In genomic region chr10:47247190-47248059, GRCh38 we compare ENCODE assay signal across 30 cellular contexts. TPM values are rescaled to one million over a fixed set of nuclear protein-coding genes. Genes with fewer than 3 reads are reported as not detected.
"Had no signal": no experiment of that assay in that cellular context is flagged by ENCODE, and none has a peak within 500 bp of the region (broad histone marks: within the 10 kb centered on the region; RNA-seq: fewer than 3 reads in every experiment).

No MANE protein-coding gene starts in this region.

- H3K9ac ChIP-seq: parathyroid adenoma had no signal

- H3K4me3 Mint-ChIP-seq: central memory CD8-positive, alpha-beta T cell; nephron; stimulated activated effector memory CD8-positive, alpha-beta T cell treated with anti-CD3 and anti-CD28 coated beads, Interleukin-12 subunit alpha, Interleukin-12 subunit beta, amount 100 ng/mL, for 72 hours; stimulated activated naive CD8-positive, alpha-beta T cell treated with anti-CD3 and anti-CD28 coated beads, Interleukin-15, Interleukin-2, amounts not matched to agents 100 ng/mL and 50 ng/mL, for 24 hours had no signal

- FAIRE-seq: endometrium, frontal cortex, TTC549 had no signal

- H3K9me3 Mint-ChIP-seq: activated naive CD4-positive, alpha-beta T cell treated with anti-CD3 and anti-CD28 coated beads, Interleukin-2, amount 50 U/mL, for 72 hours; activated T-helper 2 cell treated with anti-CD3 and anti-CD28 coated beads, Interferon-gamma antibody, Interleukin-2, Interleukin-4, amounts not matched to agents 10 μg/mL and 5 μg/mL and 100 μg/mL, durations not matched to agents 14 hours and 24 hours and 36 hours; central memory CD8-positive, alpha-beta T cell; nephron; stimulated activated effector memory CD8-positive, alpha-beta T cell treated with anti-CD3 and anti-CD28 coated beads, Interleukin-12 subunit alpha, Interleukin-12 subunit beta, amount 100 ng/mL, for 72 hours; stimulated activated naive CD8-positive, alpha-beta T cell treated with anti-CD3 and anti-CD28 coated beads, Interleukin-15, Interleukin-2, amounts not matched to agents 100 ng/mL and 50 ng/mL, for 24 hours had no signal

- H3K27ac ChIP-seq: breast epithelium, epithelial cell of prostate, esophagus squamous epithelium, left lung, parathyroid adenoma, thoracic aorta, upper lobe of left lung, VCaP had no signal

- DNase-seq: activated CD4-positive, alpha-beta T cell treated with anti-CD3 and anti-CD28 coated beads for 48 hours; activated CD4-positive, alpha-beta T cell treated with anti-CD3 and anti-CD28 coated beads, Interleukin-2, amount 50 U/mL, for 48 hours; activated naive CD4-positive, alpha-beta T cell; dermis blood vessel endothelial cell; effector CD4-positive, alpha-beta T cell; esophagus squamous epithelium; left lung; mesendoderm; mucosa of descending colon; stimulated activated CD4-positive, alpha-beta T cell treated with anti-CD3 and anti-CD28 coated beads, Interleukin-12 subunit alpha, Interleukin-12 subunit beta, amount 100 ng/mL, for 4 hours; stimulated activated CD4-positive, alpha-beta T cell treated with anti-CD3 and anti-CD28 coated beads, Interleukin-4, amount 100 ng/mL, for 24 hours had no signal

- H3K4me3 ChIP-seq: breast epithelium, esophagus squamous epithelium, left lung, lung, mucosa of descending colon, thoracic aorta, upper lobe of left lung had no signal

- H2AFZ ChIP-seq: parathyroid adenoma had no signal

- H3K4me1 ChIP-seq: breast epithelium, esophagus squamous epithelium, left lung, parathyroid adenoma, upper lobe of left lung had no signal

- H3K36me3 Mint-ChIP-seq: activated naive CD4-positive, alpha-beta T cell treated with anti-CD3 and anti-CD28 coated beads, Interleukin-2, amount 50 U/mL, for 72 hours; stimulated activated effector memory CD8-positive, alpha-beta T cell treated with anti-CD3 and anti-CD28 coated beads, Interleukin-12 subunit alpha, Interleukin-12 subunit beta, amount 100 ng/mL, for 72 hours had no signal

- H3K27ac Mint-ChIP-seq: activated naive CD4-positive, alpha-beta T cell treated with anti-CD3 and anti-CD28 coated beads, Interleukin-2, amount 50 U/mL, for 72 hours; activated T-helper 2 cell treated with anti-CD3 and anti-CD28 coated beads, Interferon-gamma antibody, Interleukin-2, Interleukin-4, amounts not matched to agents 10 μg/mL and 5 μg/mL and 100 μg/mL, durations not matched to agents 14 hours and 24 hours and 36 hours; stimulated activated effector memory CD8-positive, alpha-beta T cell treated with anti-CD3 and anti-CD28 coated beads, Interleukin-12 subunit alpha, Interleukin-12 subunit beta, amount 100 ng/mL, for 72 hours; stimulated activated naive CD8-positive, alpha-beta T cell treated with anti-CD3 and anti-CD28 coated beads, Interleukin-15, Interleukin-2, amounts not matched to agents 100 ng/mL and 50 ng/mL, for 24 hours had no signal

- ATAC-seq: activated naive CD4-positive, alpha-beta T cell treated with anti-CD3 and anti-CD28 coated beads, Interleukin-2, amount 50 U/mL, for 72 hours; left lung; mucosa of descending colon; right cardiac atrium; stimulated activated effector memory CD8-positive, alpha-beta T cell treated with anti-CD3 and anti-CD28 coated beads, Interleukin-12 subunit alpha, Interleukin-12 subunit beta, amount 100 ng/mL, for 72 hours had no signal

- H3K27me3 ChIP-seq: breast epithelium, left lung, upper lobe of left lung had no signal

- H3K27me3 Mint-ChIP-seq: central memory CD8-positive, alpha-beta T cell; stimulated activated naive CD8-positive, alpha-beta T cell treated with anti-CD3 and anti-CD28 coated beads, Interleukin-15, Interleukin-2, amounts not matched to agents 100 ng/mL and 50 ng/mL, for 24 hours had no signal

- H3K9me3 ChIP-seq: breast epithelium, esophagus squamous epithelium, left lung, mucosa of descending colon, thoracic aorta, upper lobe of left lung had no signal

- H3K36me3 ChIP-seq: breast epithelium, esophagus squamous epithelium, left lung, thoracic aorta, upper lobe of left lung had no signal

- H3K4me1 Mint-ChIP-seq: stimulated activated effector memory CD8-positive, alpha-beta T cell treated with anti-CD3 and anti-CD28 coated beads, Interleukin-12 subunit alpha, Interleukin-12 subunit beta, amount 100 ng/mL, for 72 hours had no signal

RNA-seq across cellular contexts. Expression of gene GDF10, which starts 52.6 kb away (rescaled TPM):
- total RNA-seq: dermis blood vessel endothelial cell; pulmonary artery endothelial cell; T-helper 1 cell treated with Interleukin-12 subunit alpha and Interleukin-12 subunit beta and Interleukin-4 antibody, amounts not matched to agents 30 ng/mL and 1 ng/mL, for 36 hours had no signal
